10 cellular contexts compared by ENCODE assay signal in the genomic region with DNA sequence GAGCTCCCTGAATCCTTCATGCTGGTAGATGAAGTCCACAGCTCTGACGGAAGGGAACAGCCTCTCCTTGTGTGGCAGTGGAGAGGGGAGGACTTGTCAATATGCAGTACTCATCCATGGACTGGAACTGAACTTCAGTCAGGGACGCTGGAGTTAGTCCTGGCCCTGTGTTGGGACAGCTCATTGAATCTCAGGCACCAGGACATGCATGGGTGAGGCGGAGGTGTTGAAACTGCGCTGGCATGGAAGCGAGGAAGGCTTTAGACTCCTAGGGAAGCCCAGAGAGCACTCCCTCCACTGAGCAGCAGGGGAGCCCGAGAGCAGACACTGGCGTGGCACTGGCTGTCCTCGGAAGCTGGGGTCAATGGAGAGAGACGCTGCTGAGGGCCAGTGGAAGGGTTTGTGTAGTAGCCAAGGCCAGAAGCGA.
A peak's percentile ranks its signal among the peaks of the same experiment; 100 is the strongest.
DNase-seq lines count a peak whose midpoint lies in the region; ATAC-seq and TF ChIP-seq lines count a peak whose summit lies in the region.
"Had no signal": no experiment of that assay in that cellular context is flagged by ENCODE, and none has a peak within 500 bp of the region (broad histone marks: within the 10 kb centered on the region; RNA-seq: fewer than 3 reads in every experiment).

No MANE protein-coding gene starts in this region.

- CTCF ChIA-PET in activated CD8-positive, alpha-beta T cell treated with anti-CD3 and anti-CD28 coated beads, Interleukin-2, amount 10 ng/mL, durations not matched to agents 7 days and 5 days (lab: Charles Lee), result interaction anchor here (0.9 to 1.1 kb wide), 2 partner anchors 11 to 33 kb away, joined by 3 read pairs; no protein-coding TSS in a partner anchor
- CTCF ChIA-PET in activated CD8-positive, alpha-beta T cell treated with anti-CD3 and anti-CD28 coated beads for 36 hours (lab: Charles Lee), result interaction anchor here (0.9 to 1.6 kb wide), 2 partner anchors 11 to 13 kb away, joined by 3 to 4 read pairs; no protein-coding TSS in a partner anchor

- POLR2A ChIA-PET in activated CD8-positive, alpha-beta T cell treated with anti-CD3 and anti-CD28 coated beads, Interleukin-2, amount 10 ng/mL, durations not matched to agents 7 days and 5 days (lab: Charles Lee), result no interaction called here
- POLR2A ChIA-PET in activated CD8-positive, alpha-beta T cell treated with anti-CD3 and anti-CD28 coated beads for 36 hours (lab: Charles Lee), result no interaction called here

- ATAC-seq in activated CD8-positive, alpha-beta T cell treated with anti-CD3 and anti-CD28 coated beads, Interleukin-2, amount 10 ng/mL, durations not matched to agents 7 days and 5 days, result no peak
- no peak for ATAC-seq in activated CD8-positive, alpha-beta T cell treated with anti-CD3 and anti-CD28 coated beads for 36 hours
- no peak for ATAC-seq in HG03469 (IDR thresholded peaks at IDR 0.05; ENCODE audit: unreplicated experiment)

- H3K4me3 Mint-ChIP-seq in activated CD8-positive, alpha-beta T cell treated with anti-CD3 and anti-CD28 coated beads, Interleukin-2, amount 10 ng/mL, durations not matched to agents 7 days and 5 days, result no peak overlapping the region
- H3K4me3 Mint-ChIP-seq in activated CD8-positive, alpha-beta T cell treated with anti-CD3 and anti-CD28 coated beads for 36 hours, result no peak overlapping the region
- H3K4me3 Mint-ChIP-seq in type B pancreatic cell, result no peak overlapping the region

- no peak for TF ChIP-seq CTCF in activated CD8-positive, alpha-beta T cell treated with anti-CD3 and anti-CD28 coated beads for 36 hours (IDR thresholded peaks at IDR 0.05)
- TF ChIP-seq CTCF in type B pancreatic cell (conservative IDR thresholded peaks at IDR 0.05), result peak; percentile 71

- no peaks in the 10 kb centered on the region for H3K9me3 Mint-ChIP-seq in activated CD8-positive, alpha-beta T cell treated with anti-CD3 and anti-CD28 coated beads, Interleukin-2, amount 10 ng/mL, durations not matched to agents 7 days and 5 days (ENCODE audit: insufficient read depth)
- no peaks in the 10 kb centered on the region for H3K9me3 Mint-ChIP-seq in activated CD8-positive, alpha-beta T cell treated with anti-CD3 and anti-CD28 coated beads for 36 hours
- H3K9me3 Mint-ChIP-seq in type B pancreatic cell, result peaks cover 3% of the 10 kb centered on the region

- intact Hi-C loops in activated CD8-positive, alpha-beta T cell treated with anti-CD3 and anti-CD28 coated beads for 36 hours (cut with micrococcal nuclease), result no loop called here

- peaks cover 12% of the 10 kb centered on the region for H3K27me3 Mint-ChIP-seq in activated CD8-positive, alpha-beta T cell treated with anti-CD3 and anti-CD28 coated beads, Interleukin-2, amount 10 ng/mL, durations not matched to agents 7 days and 5 days (ENCODE audit: low read depth)
- peaks cover 2% of the 10 kb centered on the region for H3K27me3 Mint-ChIP-seq in activated CD8-positive, alpha-beta T cell treated with anti-CD3 and anti-CD28 coated beads for 36 hours
- peaks cover 26% of the 10 kb centered on the region for H3K27me3 Mint-ChIP-seq in type B pancreatic cell

- no peaks in the 10 kb centered on the region for H3K36me3 Mint-ChIP-seq in activated CD8-positive, alpha-beta T cell treated with anti-CD3 and anti-CD28 coated beads, Interleukin-2, amount 10 ng/mL, durations not matched to agents 7 days and 5 days (ENCODE audit: low read depth)
- H3K36me3 Mint-ChIP-seq in activated CD8-positive, alpha-beta T cell treated with anti-CD3 and anti-CD28 coated beads for 36 hours (ENCODE audit: low read depth), result no peaks in the 10 kb centered on the region
- no peaks in the 10 kb centered on the region for H3K36me3 Mint-ChIP-seq in type B pancreatic cell

- H3K27ac Mint-ChIP-seq in activated CD8-positive, alpha-beta T cell treated with anti-CD3 and anti-CD28 coated beads, Interleukin-2, amount 10 ng/mL, durations not matched to agents 7 days and 5 days, result no peak overlapping the region
- no peak overlapping the region for H3K27ac Mint-ChIP-seq in activated CD8-positive, alpha-beta T cell treated with anti-CD3 and anti-CD28 coated beads for 36 hours
- H3K27ac Mint-ChIP-seq in type B pancreatic cell, result no peak overlapping the region

- DNase-seq in activated CD8-positive, alpha-beta T cell treated with anti-CD3 and anti-CD28 coated beads, Interleukin-2, amount 10 ng/mL, durations not matched to agents 7 days and 5 days, result peak; percentile 18
- DNase-seq in activated CD8-positive, alpha-beta T cell treated with anti-CD3 and anti-CD28 coated beads for 36 hours, result no peak
- DNase-seq in SK-N-DZ (ENCODE audit: low spot score) (peak; percentile 23), hepatic stellate cell (ENCODE audit: low spot score) (peak; percentile 30), type B pancreatic cell (ENCODE audit: extremely low spot score, unreplicated experiment) (no peak), NCI-H187 treated with DMSO at 0.1 percent for 48 hours (lab: John Stamatoyannopoulos, UW) (no peak)
- DNase-seq in activated CD4-positive, CD25-positive, alpha-beta regulatory T cell treated with anti-CD3 and anti-CD28 coated beads, Interleukin-2, amount 50 U/mL, for 72 hours, result no peak
- DNase-seq: COR-L47, NCI-H446 treated with DMSO at 0.1 percent for 48 hours had no signal

- H3K4me1 Mint-ChIP-seq in activated CD8-positive, alpha-beta T cell treated with anti-CD3 and anti-CD28 coated beads, Interleukin-2, amount 10 ng/mL, durations not matched to agents 7 days and 5 days (ENCODE audit: low read depth), result peaks cover 28% of the 10 kb centered on the region
- H3K4me1 Mint-ChIP-seq in activated CD8-positive, alpha-beta T cell treated with anti-CD3 and anti-CD28 coated beads for 36 hours (ENCODE audit: low read depth), result peaks cover 7% of the 10 kb centered on the region
- H3K4me1 Mint-ChIP-seq in type B pancreatic cell (ENCODE audit: unreplicated experiment), result no peaks in the 10 kb centered on the region

Comparison
In these comparisons a context has a peak if more than half of its experiments do, and no peak if none do; other contexts are left out.
1. DNase-seq: peak in activated CD8-positive, alpha-beta T cell treated with anti-CD3 and anti-CD28 coated beads, Interleukin-2, amount 10 ng/mL, durations not matched to agents 7 days and 5 days (single experiment), SK-N-DZ (single experiment) and hepatic stellate cell (single experiment); none in activated CD8-positive, alpha-beta T cell treated with anti-CD3 and anti-CD28 coated beads for 36 hours (single experiment), type B pancreatic cell (single experiment), activated CD4-positive, CD25-positive, alpha-beta regulatory T cell treated with anti-CD3 and anti-CD28 coated beads, Interleukin-2, amount 50 U/mL, for 72 hours (single experiment) and NCI-H187 treated with DMSO at 0.1 percent for 48 hours (single experiment).